Comparison of ENCODE assay signal across 17 cellular contexts in the genomic region with DNA sequence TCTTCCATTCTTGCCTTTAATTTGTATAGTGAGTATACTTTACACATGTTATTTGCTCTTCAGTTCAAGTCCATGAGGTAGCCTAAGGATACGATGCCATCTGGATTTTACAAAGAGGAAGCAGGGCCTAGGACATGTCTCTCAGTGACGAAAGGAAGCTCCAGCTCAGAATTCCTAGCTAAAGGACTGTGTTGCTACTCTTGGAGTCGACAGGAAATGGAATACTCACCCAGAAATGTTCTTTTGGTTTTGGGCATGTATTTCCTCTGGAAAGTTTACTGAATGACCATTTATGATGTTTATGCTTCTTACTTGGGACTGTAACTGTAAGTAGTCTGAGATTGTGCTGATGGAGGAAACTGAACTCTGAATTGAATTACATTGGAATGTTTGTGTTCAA. TPM values are rescaled to one million over a fixed set of nuclear protein-coding genes. Genes with fewer than 3 reads are reported as not detected.
A peak's percentile ranks its signal among the peaks of the same experiment; 100 is the strongest.
DNase-seq lines count a peak whose midpoint lies in the region; ATAC-seq and TF ChIP-seq lines count a peak whose summit lies in the region.
"Had no signal": no experiment of that assay in that cellular context is flagged by ENCODE, and none has a peak within 500 bp of the region (broad histone marks: within the 10 kb centered on the region; RNA-seq: fewer than 3 reads in every experiment).

No MANE protein-coding gene starts in this region.

- peaks cover 7% of the 10 kb centered on the region for H3K36me3 Mint-ChIP-seq in chondrocyte (ENCODE audit: low read depth)

- POLR2A ChIA-PET in BJ (lab: Charles Lee), result no interaction called here

- H3K4me3 ChIP-seq in BJ (ENCODE audit: low read depth, low read length), result no peak overlapping the region
- H3K4me3 ChIP-seq: GM23248 had no signal

- H3K4me1 Mint-ChIP-seq in chondrocyte (ENCODE audit: low read depth), result no peaks in the 10 kb centered on the region

- no peak overlapping the region for H3K27ac Mint-ChIP-seq in chondrocyte (ENCODE audit: unreplicated experiment)
- H3K27ac Mint-ChIP-seq: CD4-positive, CD25-positive, alpha-beta regulatory T cell had no signal

- ATAC-seq in GM18511 (IDR thresholded peaks at IDR 0.05; ENCODE audit: unreplicated experiment) (no peak), HG02840 (IDR thresholded peaks at IDR 0.05; ENCODE audit: low FRiP score, unreplicated experiment) (no peak), GM21529 (IDR thresholded peaks at IDR 0.05; ENCODE audit: unreplicated experiment) (no peak)
- ATAC-seq: HCT116 had no signal

- peaks cover 3% of the 10 kb centered on the region; the same call in 1 of the 2 replicates for H3K36me3 ChIP-seq in BJ (ENCODE audit: control insufficient read depth, insufficient read depth, low read length)

- peak; percentile 10 for DNase-seq in BJ (ENCODE audit: low read depth)
- peak; percentile 25 for DNase-seq in EL
- no peak for DNase-seq in chondrocyte (ENCODE audit: low spot score)
- peak; percentile 35 to 76 for DNase-seq in lung microvascular endothelial cell (ENCODE audit: low read depth in 2 of 2)
- DNase-seq: ACHN; Caco-2; CD4-positive, CD25-positive, alpha-beta regulatory T cell; DMS153; GM23248; NCI-H1048; NCI-H1436 treated with DMSO at 0.1 percent for 48 hours; NCI-H2029 treated with DMSO at 0.1 percent for 48 hours; NCI-H774 had no signal

- peak overlapping the region; percentile 2 for H3K4me3 Mint-ChIP-seq in chondrocyte (ENCODE audit: unreplicated experiment)
- H3K4me3 Mint-ChIP-seq: CD4-positive, CD25-positive, alpha-beta regulatory T cell had no signal

- CTCF ChIA-PET in BJ (lab: Yijun Ruan, JAX), result interaction anchor here (0.9 to 1.9 kb wide), 3 partner anchors 9 to 274 kb away, joined by 3 to 5 read pairs (median 4); no protein-coding TSS in a partner anchor

- no peaks in the 10 kb centered on the region for H3K27me3 ChIP-seq in BJ (ENCODE audit: control insufficient read depth, insufficient read depth, low read length)

- H3K9me3 Mint-ChIP-seq in chondrocyte (ENCODE audit: low read depth), result no peaks in the 10 kb centered on the region
- H3K9me3 Mint-ChIP-seq: CD4-positive, CD25-positive, alpha-beta regulatory T cell had no signal

- H3K27me3 Mint-ChIP-seq in chondrocyte (ENCODE audit: low read depth), result no peaks in the 10 kb centered on the region
- H3K27me3 Mint-ChIP-seq: CD4-positive, CD25-positive, alpha-beta regulatory T cell had no signal

- TF ChIP-seq CTCF in BJ (IDR thresholded peaks at IDR 0.05; ENCODE audit: insufficient read depth, low read depth, low read length) (no peak), chondrocyte (IDR thresholded peaks at IDR 0.05) (no peak)

RNA-seq across cellular contexts. Expression of a gene that starts 12.5 kb away (rescaled TPM):
- 8.9 and 11.4 TPM in 2 replicates for polyA plus RNA-seq in BJ (2011; rRNA removed)
- polyA minus RNA-seq in BJ (2011; rRNA and poly(A)+ RNA removed), result 9.4 and 10.0 TPM in 2 replicates
- 6.4 to 8.1 TPM (median 6.7 TPM) in 3 replicates for total RNA-seq in chondrocyte
- 5.9 and 16.3 TPM in 2 replicates for total RNA-seq in lung microvascular endothelial cell

RNA-seq across cellular contexts. Expression of a gene that starts 12.7 kb away (rescaled TPM):
- polyA plus RNA-seq in BJ (2011; rRNA removed), result 11.4 and 18.2 TPM in 2 replicates
- 8.9 and 11.2 TPM in 2 replicates for polyA minus RNA-seq in BJ (2011; rRNA and poly(A)+ RNA removed)
- total RNA-seq in chondrocyte (19.8 to 23.8 TPM (median 20.5 TPM) in 3 replicates), lung microvascular endothelial cell (17.9 and 29.8 TPM in 2 replicates)
